In genomic region chr15:48722764-48723661, GRCh38 we compare ENCODE assay signal across 12 cellular contexts.
A peak's percentile ranks its signal among the peaks of the same experiment; 100 is the strongest.
DNase-seq lines count a peak whose midpoint lies in the region; ATAC-seq and TF ChIP-seq lines count a peak whose summit lies in the region.
"Had no signal": no experiment of that assay in that cellular context is flagged by ENCODE, and none has a peak within 500 bp of the region (broad histone marks: within the 10 kb centered on the region; RNA-seq: fewer than 3 reads in every experiment).

No MANE protein-coding gene starts in this region.

- no peak for TF ChIP-seq CTCF in AG04449 (IDR thresholded peaks at IDR 0.05; ENCODE audit: insufficient read depth, low read length, missing control alignments)

- CTCF ChIA-PET in AG04449 (lab: Yijun Ruan, JAX): interaction anchor here (1.0 to 1.7 kb wide), 4 partner anchors 12 to 253 kb away, joined by 3 to 4 read pairs (median 3); no protein-coding TSS in a partner anchor

- ATAC-seq in HG02759 (IDR thresholded peaks at IDR 0.05; ENCODE audit: unreplicated experiment): no peak
- ATAC-seq in activated T-helper 17 cell treated with anti-CD3 and anti-CD28 coated beads, Interleukin-2, amount 50 U/mL, for 72 hours (replicated peaks): no peak

- no peaks in the 10 kb centered on the region for H3K27me3 Mint-ChIP-seq in activated T-helper 17 cell treated with anti-CD3 and anti-CD28 coated beads, Interleukin-2, amount 50 U/mL, for 72 hours

- H3K9me3 Mint-ChIP-seq in activated T-helper 17 cell treated with anti-CD3 and anti-CD28 coated beads, Interleukin-2, amount 50 U/mL, for 72 hours: no peaks in the 10 kb centered on the region

- H3K4me3 ChIP-seq in AG04449 (ENCODE audit: low read depth, low read length): no peak overlapping the region
- H3K4me3 ChIP-seq: ovary, vagina had no signal

- peaks cover 4% of the 10 kb centered on the region for H3K4me1 Mint-ChIP-seq in activated T-helper 17 cell treated with anti-CD3 and anti-CD28 coated beads, Interleukin-2, amount 50 U/mL, for 72 hours

- no peak overlapping the region for H3K4me3 Mint-ChIP-seq in activated T-helper 17 cell treated with anti-CD3 and anti-CD28 coated beads, Interleukin-2, amount 50 U/mL, for 72 hours
- H3K4me3 Mint-ChIP-seq: CD14-positive monocyte had no signal

- POLR2A ChIA-PET in AG04449 (lab: Yijun Ruan, JAX): interaction anchor here (1.3 kb wide), 1 partner anchor 78 kb away, joined by 8 read pairs; the partner anchor contains the start of gene FBN1

- peaks cover 5% of the 10 kb centered on the region for H3K36me3 Mint-ChIP-seq in activated T-helper 17 cell treated with anti-CD3 and anti-CD28 coated beads, Interleukin-2, amount 50 U/mL, for 72 hours (ENCODE audit: low read depth)

- no peak overlapping the region for H3K27ac Mint-ChIP-seq in activated T-helper 17 cell treated with anti-CD3 and anti-CD28 coated beads, Interleukin-2, amount 50 U/mL, for 72 hours
- H3K27ac Mint-ChIP-seq: CD14-positive monocyte had no signal

- DNase-seq in AG04449 (ENCODE audit: low read depth, low spot score): peak; percentile 57
- peak; percentile 93 for DNase-seq in HT1080 (ENCODE audit: low read depth)
- peak; percentile 83 for DNase-seq in amniotic epithelial cell (ENCODE audit: low read depth)
- peak; percentile 53 for DNase-seq in hepatic stellate cell (ENCODE audit: low spot score)
- DNase-seq in NCI-H345 (lab: John Stamatoyannopoulos, UW): no peak
- no peak for DNase-seq in Kasumi-1 (lab: John Stamatoyannopoulos, UW)
- DNase-seq: NCI-H69, ovary had no signal

Comparison
In these comparisons a context has a peak if more than half of its experiments do, and no peak if none do; other contexts are left out.
1. DNase-seq: peak in AG04449 (single experiment), HT1080 (single experiment), amniotic epithelial cell (single experiment) and hepatic stellate cell (single experiment); none in NCI-H345 (single experiment) and Kasumi-1 (0 of 2).